1 cellular context compared by ENCODE assay signal in genomic region chr12:13044859-13045384, GRCh38.
TF ChIP-seq lines count a peak whose summit lies in the region.

No MANE protein-coding gene starts in this region.

TF ChIP-seq in HEK293, 187 proteins besides CTCF, POLR2A, EP300 and RAD21 (continued from another document):
- peak; percentile 84 for TF ChIP-seq REST (tag by site-specific recombination; IDR thresholded peaks at IDR 0.05)
- no peak for TF ChIP-seq ZFHX2 (tag by site-specific recombination; conservative IDR thresholded peaks at IDR 0.05)
- no peak for TF ChIP-seq REPIN1 (tag by site-specific recombination; IDR thresholded peaks at IDR 0.05; ENCODE audit: low read depth)
- TF ChIP-seq ZNF140 (tag by site-specific recombination; IDR thresholded peaks at IDR 0.05) = no peak
- peak; percentile 90 for TF ChIP-seq PRDM1 (tag by site-specific recombination; IDR thresholded peaks at IDR 0.05)
